In the genomic region with DNA sequence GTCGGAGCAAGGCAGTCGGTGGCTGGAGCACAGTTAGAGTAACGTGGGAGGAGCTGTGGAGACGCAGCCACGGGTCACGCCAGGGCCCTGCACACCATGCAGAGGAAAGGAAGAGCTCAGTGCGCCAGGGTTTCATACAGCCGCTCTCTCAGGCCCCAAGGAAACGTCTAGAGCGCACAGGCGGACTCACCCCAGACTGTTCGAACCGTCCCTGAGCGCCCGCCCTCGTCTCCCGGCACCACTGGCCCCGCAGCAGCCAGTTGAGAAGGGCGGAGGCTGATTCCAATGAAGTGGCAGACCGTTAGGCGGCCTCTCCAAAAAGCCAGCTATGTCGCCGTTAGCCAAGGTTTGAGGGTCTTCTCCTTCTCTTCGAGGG, we compare ENCODE assay signal across 8 cellular contexts. TPM values are rescaled to one million over a fixed set of nuclear protein-coding genes. Genes with fewer than 3 reads are reported as not detected.
DNase-seq lines count a peak whose midpoint lies in the region; ATAC-seq and TF ChIP-seq lines count a peak whose summit lies in the region.

No MANE protein-coding gene starts in this region.

- H3K27ac ChIP-seq in KMS-11 (peak overlapping the region; percentile 88), neuronal stem cell (replicated peaks; ENCODE audit: low read length) (no peak overlapping the region)

- peak overlapping the region; percentile 84 for H2AK5ac ChIP-seq in neuronal stem cell (ENCODE audit: low read depth, low read length)

- WGBS in neuronal stem cell (ENCODE audit: extremely low coverage in 2 of 2, insufficient read length in 2 of 2, insufficient replicate concordance in 1 of 2), 2 donors: no CpG with 5 or more reads among the region's 24 CpGs

- peaks cover 26% of the 10 kb centered on the region for H3K79me2 ChIP-seq in KMS-11 (ENCODE audit: insufficient read depth, low read depth)

- H3K79me1 ChIP-seq in neuronal stem cell (ENCODE audit: low read depth, low read length): no peaks in the 10 kb centered on the region

- H4K8ac ChIP-seq in neuronal stem cell (ENCODE audit: low read depth, low read length): peak overlapping the region; percentile 23

- ATAC-seq in GM21576 (IDR thresholded peaks at IDR 0.05; ENCODE audit: unreplicated experiment): peak; percentile 28

- H3K23ac ChIP-seq in neuronal stem cell (ENCODE audit: low read depth, low read length, poor library complexity): no peak overlapping the region

- peak overlapping the region; percentile 84 for H2BK12ac ChIP-seq in neuronal stem cell (ENCODE audit: low read length)

- no peak overlapping the region for H2BK120ac ChIP-seq in neuronal stem cell (ENCODE audit: low read depth, low read length)

- H3K27me3 ChIP-seq in KMS-11 (ENCODE audit: insufficient read depth, low read depth): no peaks in the 10 kb centered on the region
- H3K27me3 ChIP-seq in neuronal stem cell (ENCODE audit: control insufficient read depth in 3 of 3, insufficient read depth in 3 of 3, low read depth in 1 of 3, low read length in 3 of 3): no peaks in the 10 kb centered on the region

- no peak overlapping the region for H2BK5ac ChIP-seq in neuronal stem cell (ENCODE audit: low read length)

- H2AFZ ChIP-seq in KMS-11 (ENCODE audit: low read depth) (peak overlapping the region; percentile 18; the same call in 1 of the 2 replicates), neuronal stem cell (ENCODE audit: low read length) (no peak overlapping the region)

- H3K4me1 ChIP-seq in KMS-11 (ENCODE audit: low read depth, poor library complexity, severe bottlenecking) (peaks cover 20% of the 10 kb centered on the region), neuronal stem cell (ENCODE audit: control insufficient read depth in 2 of 2, insufficient read depth in 1 of 2, low read depth in 1 of 2, low read length in 2 of 2) (no peaks in the 10 kb centered on the region)

- peak overlapping the region; percentile 72 for H4K91ac ChIP-seq in neuronal stem cell (ENCODE audit: low read depth, low read length, poor library complexity)

- H3K36me3 ChIP-seq in KMS-11 (ENCODE audit: insufficient read depth): no peaks in the 10 kb centered on the region
- H3K36me3 ChIP-seq in neuronal stem cell (replicated peaks in 1 of 2; ENCODE audit: control insufficient read depth in 2 of 2, insufficient read depth in 2 of 2, low read length in 2 of 2): no peaks in the 10 kb centered on the region

- H3K4me2 ChIP-seq in KMS-11 (no peak overlapping the region; the same call in 1 of the 2 replicates), neuronal stem cell (ENCODE audit: insufficient read depth, low read length, poor library complexity, severe bottlenecking) (no peak overlapping the region)

- H3K18ac ChIP-seq in neuronal stem cell (ENCODE audit: low read length): peak overlapping the region; percentile 94

- peak overlapping the region; percentile 100 for H2BK15ac ChIP-seq in neuronal stem cell (ENCODE audit: low read length)

- TF ChIP-seq CTCF in KMS-11 (conservative IDR thresholded peaks at IDR 0.05; ENCODE audit: low read depth, low read length) (no peak), fibroblast of mammary gland (conservative IDR thresholded peaks at IDR 0.05; ENCODE audit: control insufficient read depth, insufficient read depth, low read depth, low read length) (no peak)

- H4K20me1 ChIP-seq in KMS-11 (ENCODE audit: insufficient read depth): no peaks in the 10 kb centered on the region

- H3K4me3 ChIP-seq in KMS-11 (IDR thresholded peaks at IDR 0.05; ENCODE audit: insufficient read depth, low read depth, low read length) (no peak overlapping the region), fibroblast of mammary gland (ENCODE audit: control insufficient read depth, low read depth, low read length) (peak overlapping the region; percentile 78), neuronal stem cell (ENCODE audit: low read length in 2 of 2) (no peak overlapping the region)

- peak overlapping the region; percentile 89 for H3K9ac ChIP-seq in KMS-11
- no peak overlapping the region for H3K9ac ChIP-seq in neuronal stem cell (ENCODE audit: low read depth, low read length, poor library complexity)

- H3K14ac ChIP-seq in neuronal stem cell (ENCODE audit: low read length): peak overlapping the region; percentile 94

- peak; percentile 57 for DNase-seq in GM03348 (ENCODE audit: low spot score)
- DNase-seq in activated CD4-positive, alpha-beta T cell treated with anti-CD3 and anti-CD28 coated beads, Interleukin-2, amount 50 U/mL, for 4 hours: peak; percentile 22 to 27
- DNase-seq in fibroblast of mammary gland (ENCODE audit: low read depth): peak; percentile 47
- DNase-seq in neuronal stem cell (ENCODE audit: low spot score): no peak
- no peak for DNase-seq in NCI-H1105 treated with DMSO at 0.1 percent for 48 hours (lab: John Stamatoyannopoulos, UW)
- no peak for DNase-seq in NCI-H2081 treated with DMSO at 0.1 percent for 48 hours (lab: John Stamatoyannopoulos, UW)

- peak overlapping the region; percentile 76 for H3K4ac ChIP-seq in neuronal stem cell (ENCODE audit: low read length)

- peaks cover 4 to 14% of the 10 kb centered on the region in 2 donors for H3K9me3 ChIP-seq in neuronal stem cell (replicated peaks in 1 of 2; ENCODE audit: control insufficient read depth in 2 of 2, insufficient read depth in 1 of 2, low read depth in 1 of 2, low read length in 2 of 2)

RNA-seq across cellular contexts. Expression of gene HYLS1, which starts 0.5 kb away (rescaled TPM):
- polyA plus RNA-seq in neuronal stem cell (2013, experiment 1 of 2): 7.1 TPM
- polyA plus RNA-seq in neuronal stem cell (2013, experiment 2 of 2): 6.8 TPM

RNA-seq across cellular contexts. Expression of gene PUS3, which starts 16.0 kb away (rescaled TPM):
- polyA plus RNA-seq in neuronal stem cell (2013, experiment 1 of 2): 16.9 TPM
- polyA plus RNA-seq in neuronal stem cell (2013, experiment 2 of 2): 18.4 TPM

RNA-seq across cellular contexts. Expression of gene DDX25, which starts 17.3 kb away (rescaled TPM):
- polyA plus RNA-seq in neuronal stem cell (2013, experiment 1 of 2): 7.2 TPM
- polyA plus RNA-seq in neuronal stem cell (2013, experiment 2 of 2): 7.3 TPM

RNA-seq across cellular contexts. Expression of gene PATE4, which starts 53.9 kb away (rescaled TPM):
- polyA plus RNA-seq in neuronal stem cell (2013, experiment 1 of 2): not detected
- polyA plus RNA-seq in neuronal stem cell (2013, experiment 2 of 2): not detected

RNA-seq across cellular contexts. Expression of gene VSIG10L2, which starts 58.9 kb away (rescaled TPM):
- polyA plus RNA-seq in neuronal stem cell (2013, experiment 1 of 2): not detected
- polyA plus RNA-seq in neuronal stem cell (2013, experiment 2 of 2): not detected

Comparison
In these comparisons a context has a peak if more than half of its experiments do, and no peak if none do; other contexts are left out.
1. DNase-seq: peak in GM03348 (single experiment), activated CD4-positive, alpha-beta T cell treated with anti-CD3 and anti-CD28 coated beads, Interleukin-2, amount 50 U/mL, for 4 hours (2 of 2) and fibroblast of mammary gland (single experiment); none in neuronal stem cell (single experiment), NCI-H1105 treated with DMSO at 0.1 percent for 48 hours (single experiment) and NCI-H2081 treated with DMSO at 0.1 percent for 48 hours (single experiment).